In genomic region chr14:104752735-104753527, GRCh38 we compare ENCODE assay signal across 8 cellular contexts. TPM values are rescaled to one million over a fixed set of nuclear protein-coding genes. Genes with fewer than 3 reads are reported as not detected.
DNase-seq lines count a peak whose midpoint lies in the region; ATAC-seq and TF ChIP-seq lines count a peak whose summit lies in the region.

A gene with protein sequence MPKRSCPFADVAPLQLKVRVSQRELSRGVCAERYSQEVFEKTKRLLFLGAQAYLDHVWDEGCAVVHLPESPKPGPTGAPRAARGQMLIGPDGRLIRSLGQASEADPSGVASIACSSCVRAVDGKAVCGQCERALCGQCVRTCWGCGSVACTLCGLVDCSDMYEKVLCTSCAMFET (plus strand): TSS chr14:104753147. CDS start chr14:104753202, 55 bp downstream.

- peaks cover 1% of the 10 kb centered on the region for H3K27me3 Mint-ChIP-seq in activated CD4-positive, alpha-beta T cell treated with anti-CD3 and anti-CD28 coated beads, Interleukin-2, amount 10 ng/mL, durations not matched to agents 24 days and 14 days

- peak within 1 kb of the TSS; percentile 94 for H3K27ac Mint-ChIP-seq in activated CD4-positive, alpha-beta T cell treated with anti-CD3 and anti-CD28 coated beads, Interleukin-2, amount 10 ng/mL, durations not matched to agents 24 days and 14 days

- intact Hi-C loops in activated CD4-positive, alpha-beta T cell treated with anti-CD3 and anti-CD28 coated beads, Interleukin-2, amount 10 ng/mL, durations not matched to agents 24 days and 14 days (cut with micrococcal nuclease) = loop anchor here (1.0 to 5.0 kb wide), 5 partner anchors 15 to 644 kb away; partner anchors contain the start of genes ADSS1, CDCA4 and TEX22
- intact Hi-C loops in colonic mucosa (cut with DNase I) = no loop called here

- peak; percentile 88 for ATAC-seq in GM19324 (IDR thresholded peaks at IDR 0.05; ENCODE audit: low FRiP score, unreplicated experiment)
- peak; percentile 80 for ATAC-seq in HG03469 (IDR thresholded peaks at IDR 0.05; ENCODE audit: unreplicated experiment)

- H3K36me3 ChIP-seq in BJ (ENCODE audit: control insufficient read depth, insufficient read depth, low read length) (peaks cover 13% of the 10 kb centered on the region), colonic mucosa (no peaks in the 10 kb centered on the region)

- no peak for TF ChIP-seq CTCF in BJ (IDR thresholded peaks at IDR 0.05; ENCODE audit: insufficient read depth, low read depth, low read length)
- TF ChIP-seq CTCF in colonic mucosa (IDR thresholded peaks at IDR 0.05) = no peak

- H3K27me3 ChIP-seq in BJ (ENCODE audit: control insufficient read depth, insufficient read depth, low read length) (no peaks in the 10 kb centered on the region), colonic mucosa (no peaks in the 10 kb centered on the region)

- POLR2A ChIA-PET in BJ (lab: Charles Lee) = no interaction called here

- peaks cover 20% of the 10 kb centered on the region for H3K4me1 ChIP-seq in colonic mucosa

- H3K4me3 ChIP-seq in BJ (ENCODE audit: low read depth, low read length) (peak within 1 kb of the TSS; percentile 97), colonic mucosa (peak within 1 kb of the TSS; percentile 99)

- peak within 1 kb of the TSS; percentile 93 for H3K4me3 Mint-ChIP-seq in activated CD4-positive, alpha-beta T cell treated with anti-CD3 and anti-CD28 coated beads, Interleukin-2, amount 10 ng/mL, durations not matched to agents 24 days and 14 days

- H3K9me3 ChIP-seq in colonic mucosa = no peaks in the 10 kb centered on the region

- H3K9ac ChIP-seq in colonic mucosa (ENCODE audit: low read depth in 2 of 2, low read length in 2 of 2) = peak within 1 kb of the TSS; percentile 92 to 94

- peaks cover 35% of the 10 kb centered on the region for H3K4me1 Mint-ChIP-seq in activated CD4-positive, alpha-beta T cell treated with anti-CD3 and anti-CD28 coated beads, Interleukin-2, amount 10 ng/mL, durations not matched to agents 24 days and 14 days

- DNase-seq in BJ (ENCODE audit: low read depth) (peak; percentile 94), NCI-H526 treated with DMSO at 0.1 percent for 48 hours (lab: John Stamatoyannopoulos, UW) (peak; percentile 99), colonic mucosa (peak; percentile 99), kidney tubule cell (ENCODE audit: low spot score) (peak; percentile 99)
- DNase-seq in activated CD4-positive, alpha-beta T cell treated with anti-CD3 and anti-CD28 coated beads, Interleukin-2, amount 10 ng/mL, durations not matched to agents 24 days and 14 days = peak; percentile 100
- DNase-seq in stimulated activated CD4-positive, alpha-beta T cell treated with anti-CD3 and anti-CD28 coated beads, Interleukin-1b, Interleukin-23, amount 100 ng/mL, for 24 hours (ENCODE audit: low read depth in 4 of 4, low spot score in 1 of 4) = peak; percentile 97 to 100 (median 99)

- peaks cover 24% of the 10 kb centered on the region for H3K36me3 Mint-ChIP-seq in activated CD4-positive, alpha-beta T cell treated with anti-CD3 and anti-CD28 coated beads, Interleukin-2, amount 10 ng/mL, durations not matched to agents 24 days and 14 days (ENCODE audit: low read depth)

- peak within 1 kb of the TSS; percentile 77 for H3K27ac ChIP-seq in colonic mucosa

- CTCF ChIA-PET in BJ (lab: Yijun Ruan, JAX) = interaction anchor here (0.6 to 4.4 kb wide), 10 partner anchors 14 to 144 kb away, joined by 3 to 43 read pairs (median 3); no protein-coding TSS in a partner anchor

- no peaks in the 10 kb centered on the region for H3K9me3 Mint-ChIP-seq in activated CD4-positive, alpha-beta T cell treated with anti-CD3 and anti-CD28 coated beads, Interleukin-2, amount 10 ng/mL, durations not matched to agents 24 days and 14 days

RNA-seq across cellular contexts. Expression of the gene that starts here (rescaled TPM):
- 83.5 and 116 TPM in 2 replicates for polyA plus RNA-seq in BJ (2011; rRNA removed)
- polyA minus RNA-seq in BJ (2011; rRNA and poly(A)+ RNA removed) = 8.5 and 9.5 TPM in 2 replicates
- 117 and 123 TPM in 2 replicates for total RNA-seq in activated CD4-positive, alpha-beta T cell treated with anti-CD3 and anti-CD28 coated beads, Interleukin-2, amount 10 ng/mL, durations not matched to agents 24 days and 14 days
- total RNA-seq in colonic mucosa = 100 to 1,000 TPM in 1 of 2 donors, 10 to 100 TPM in 1; 58.8 to 153 TPM

Comparison
In these comparisons a context has a peak if more than half of its experiments do, and no peak if none do; other contexts are left out.
1. Peak in every context shown above with its lines: DNase-seq, ATAC-seq, H3K4me3 ChIP-seq and H3K27ac ChIP-seq.